ENCODE assay signal across 29 cellular contexts in the genomic region with DNA sequence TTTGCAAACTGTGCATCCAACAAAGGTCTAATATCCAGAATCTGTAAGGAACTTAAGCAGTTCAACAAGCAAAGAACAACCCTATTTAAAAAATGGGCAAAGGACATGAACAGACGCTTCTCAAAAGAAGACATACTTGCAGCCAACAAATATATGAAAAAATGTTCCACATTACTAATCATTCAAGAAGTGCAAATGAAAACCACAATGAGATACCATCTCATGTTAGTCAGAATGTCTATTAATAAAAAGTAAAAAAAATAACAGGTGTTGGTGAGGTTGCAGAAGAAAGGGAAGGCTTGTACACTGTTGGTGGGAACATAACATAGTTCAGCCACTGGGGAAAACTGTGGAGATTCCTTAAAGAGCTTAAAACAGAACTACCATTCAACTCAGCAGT.
DNase-seq lines count a peak whose midpoint lies in the region; ATAC-seq and TF ChIP-seq lines count a peak whose summit lies in the region.
"Had no signal": no experiment of that assay in that cellular context is flagged by ENCODE, and none has a peak within 500 bp of the region (broad histone marks: within the 10 kb centered on the region; RNA-seq: fewer than 3 reads in every experiment).

No MANE protein-coding gene starts in this region.

- TF ChIP-seq CTCF in PC-3 (conservative IDR thresholded peaks at IDR 0.05; ENCODE audit: low read depth, low read length) (no peak), epithelial cell of esophagus (IDR thresholded peaks at IDR 0.05; ENCODE audit: insufficient read depth, low read depth, low read length, missing control alignments) (no peak)

- H3K9ac ChIP-seq in PC-3 (ENCODE audit: low read length), result no peak overlapping the region

- H3K79me2 ChIP-seq in PC-3 (ENCODE audit: low read length), result no peaks in the 10 kb centered on the region

- DNase-seq in HT-29 (ENCODE audit: low spot score) (peak; percentile 7), PC-3 (no peak), epithelial cell of esophagus (ENCODE audit: low read depth) (peak; percentile 29), renal cortical epithelial cell (ENCODE audit: low read depth) (peak; percentile 8), hypothalamus (lab: John Stamatoyannopoulos, UW) (no peak), AG08395 (ENCODE audit: low spot score) (no peak), NCI-H526 (lab: John Stamatoyannopoulos, UW) (no peak)
- DNase-seq: activated CD4-positive, alpha-beta memory T cell treated with anti-CD3 and anti-CD28 coated beads, Interleukin-2, amount 10 ng/mL, durations not matched to agents 7 days and 5 days; activated CD8-positive, alpha-beta memory T cell treated with anti-CD3 and anti-CD28 coated beads, Interleukin-2, amount 50 U/mL, for 4 hours; activated naive CD4-positive, alpha-beta T cell treated with anti-CD3 and anti-CD28 coated beads, Interleukin-2, amount 10 ng/mL, durations not matched to agents 7 days and 5 days; adrenal gland; COR-L47; DMS53; GDM1; HFFc6; islet precursor cell; MG63; NCI-H2029; NCI-H2227 treated with DMSO at 0.1 percent for 48 hours; NCI-H526 treated with DMSO at 0.1 percent for 48 hours; Peyer's patch; SIG-M5; stimulated activated CD4-positive, alpha-beta T cell treated with anti-CD3 and anti-CD28 coated beads, Interleukin-15, amount 100 ng/mL, for 24 hours; stimulated activated CD4-positive, alpha-beta T cell treated with anti-CD3 and anti-CD28 coated beads, Interleukin-4, amount 100 ng/mL, for 4 hours; trophoblast cell had no signal

- intact Hi-C loops in PC-3 (cut with micrococcal nuclease), result no loop called here

- H3K27me3 ChIP-seq in PC-3 (ENCODE audit: low read length), result no peaks in the 10 kb centered on the region
- H3K27me3 ChIP-seq: adrenal gland, MG63, Peyer's patch had no signal

- POLR2A ChIA-PET in PC-3 (lab: Charles Lee; ENCODE audit: unreplicated experiment), result no interaction called here

- no peaks in the 10 kb centered on the region for H3K9me2 ChIP-seq in PC-3 (replicated peaks; ENCODE audit: low read length)

- no peak overlapping the region for H2AFZ ChIP-seq in PC-3 (ENCODE audit: low read length)
- H2AFZ ChIP-seq: GM23338 had no signal

- H3K36me3 ChIP-seq in PC-3 (ENCODE audit: low read depth, low read length), result no peaks in the 10 kb centered on the region; the same call in 1 of the 2 replicates
- H3K36me3 ChIP-seq: adrenal gland had no signal

- no peaks in the 10 kb centered on the region for H3K9me3 ChIP-seq in PC-3 (ENCODE audit: low read length)
- H3K9me3 ChIP-seq: adrenal gland, MG63, Peyer's patch had no signal

- H3K4me2 ChIP-seq in PC-3 (ENCODE audit: low read length), result no peak overlapping the region
- H3K4me2 ChIP-seq: GM23338 had no signal

- H3K4me1 ChIP-seq in PC-3 (ENCODE audit: insufficient read depth, low read length), result no peaks in the 10 kb centered on the region
- H3K4me1 ChIP-seq: adrenal gland, Peyer's patch had no signal

- CTCF ChIA-PET in PC-3 (lab: Charles Lee), result no interaction called here

- ATAC-seq in PC-3, result peak; percentile 46; the same call in 1 of the 2 replicates
- ATAC-seq: GM23338; K562; stimulated activated effector memory CD8-positive, alpha-beta T cell treated with anti-CD3 and anti-CD28 coated beads, Interleukin-12 subunit alpha, Interleukin-12 subunit beta, amount 100 ng/mL, for 72 hours had no signal

- no TSS peak for BruUV-seq in PC-3 (replicated peaks; lab: Mats Ljungman, UMichigan)

- no peaks in the 10 kb centered on the region for H4K20me1 ChIP-seq in PC-3 (ENCODE audit: low read length)

- H3K4me3 ChIP-seq in PC-3 (ENCODE audit: low read length) (no peak overlapping the region), epithelial cell of esophagus (ENCODE audit: low read length) (no peak overlapping the region)
- H3K4me3 ChIP-seq: adrenal gland, GM23338, K562, MG63, Peyer's patch had no signal

- no peak overlapping the region for H3K27ac ChIP-seq in PC-3 (ENCODE audit: low read length)
- H3K27ac ChIP-seq: adrenal gland, C4-2B, Peyer's patch had no signal

- no peaks in the 10 kb centered on the region for H3F3A ChIP-seq in PC-3 (ENCODE audit: low read length, unreplicated experiment)

Comparison
In these comparisons a context has a peak if more than half of its experiments do, and no peak if none do; other contexts are left out.
1. DNase-seq: peak in HT-29 (single experiment), epithelial cell of esophagus (single experiment) and renal cortical epithelial cell (single experiment); none in PC-3 (single experiment), hypothalamus (0 of 51), AG08395 (single experiment) and NCI-H526 (0 of 2).